In the genomic region with DNA sequence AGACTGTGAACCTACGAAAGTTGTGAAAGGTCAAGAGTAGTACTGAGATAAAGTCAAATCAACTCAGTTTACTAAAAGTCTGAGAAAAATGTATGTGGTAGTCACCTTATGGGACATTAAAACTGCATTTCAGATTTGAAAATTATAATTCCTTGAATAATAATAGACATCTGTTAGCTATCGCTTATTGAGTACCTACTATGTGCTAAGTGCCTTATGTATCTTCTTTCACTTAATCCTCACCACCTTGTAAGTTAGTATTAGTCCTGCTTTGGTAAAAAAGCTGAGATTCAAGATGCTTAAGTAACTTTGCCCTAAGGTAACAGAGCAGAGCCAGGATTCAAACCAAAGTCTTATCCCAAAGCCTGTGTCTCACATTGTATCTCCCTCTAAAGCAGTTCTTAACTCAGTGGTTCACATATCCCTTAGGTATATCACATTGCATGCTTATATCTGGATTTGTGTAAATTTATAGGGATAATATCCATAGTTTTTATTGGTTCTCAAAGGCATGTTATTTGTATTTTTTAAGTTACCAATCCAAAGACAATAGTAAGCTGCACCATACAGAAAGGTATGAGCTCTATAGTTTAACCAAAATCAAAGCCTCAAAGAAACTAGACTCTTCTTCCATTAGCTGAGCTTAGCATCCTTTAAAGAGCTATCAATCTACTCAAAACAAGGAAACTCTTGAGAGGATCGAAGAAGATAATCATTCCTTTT, we compare ENCODE assay signal across 8 cellular contexts.
A peak's percentile ranks its signal among the peaks of the same experiment; 100 is the strongest.
DNase-seq lines count a peak whose midpoint lies in the region; ATAC-seq and TF ChIP-seq lines count a peak whose summit lies in the region.

No MANE protein-coding gene starts in this region.

- H3K9me3 ChIP-seq in BLaER1: peaks cover 5% of the 10 kb centered on the region

- peak overlapping the region; percentile 95 for H3K27ac ChIP-seq in BLaER1

- intact Hi-C loops in dendritic cell treated with granulocyte-macrophage colony-stimulating factor and Interleukin-4, amounts not matched to agents 40 ng/mL and 50 ng/mL, for 4 days (cut with micrococcal nuclease): loop anchor here (5.0 kb wide), 1 partner anchor 1424 kb away; a partner anchor contains a TSS
- intact Hi-C loops in posterior cingulate gyrus (cut with DNase I): no loop called here

- H3K36me3 Mint-ChIP-seq in dendritic cell treated with granulocyte-macrophage colony-stimulating factor and Interleukin-4, amounts not matched to agents 40 ng/mL and 50 ng/mL, for 4 days (ENCODE audit: low read depth): peaks cover 23% of the 10 kb centered on the region
- peaks cover 36% of the 10 kb centered on the region for H3K36me3 Mint-ChIP-seq in nephron progenitor cell (ENCODE audit: low read depth)

- H3K9me3 Mint-ChIP-seq in dendritic cell treated with granulocyte-macrophage colony-stimulating factor and Interleukin-4, amounts not matched to agents 40 ng/mL and 50 ng/mL, for 4 days: no peaks in the 10 kb centered on the region
- H3K9me3 Mint-ChIP-seq in nephron progenitor cell: peaks cover 4% of the 10 kb centered on the region

- TF ChIP-seq CTCF in LNCaP clone FGC (IDR thresholded peaks at IDR 0.05; ENCODE audit: control insufficient read depth, extremely low read depth, insufficient read depth) (no peak), nephron progenitor cell (IDR thresholded peaks at IDR 0.05) (no peak)

- peak overlapping the region; percentile 93 for H3K4me3 ChIP-seq in BLaER1
- peak overlapping the region; percentile 90 for H3K4me3 ChIP-seq in LNCaP clone FGC (ENCODE audit: low read depth, low read length)

- no peaks in the 10 kb centered on the region for H3K27me3 ChIP-seq in BLaER1

- peak overlapping the region; percentile 96 for H3K9ac ChIP-seq in BLaER1

- peaks cover 33% of the 10 kb centered on the region for H3K36me3 ChIP-seq in BLaER1

- no peaks in the 10 kb centered on the region for H3K27me3 Mint-ChIP-seq in dendritic cell treated with granulocyte-macrophage colony-stimulating factor and Interleukin-4, amounts not matched to agents 40 ng/mL and 50 ng/mL, for 4 days
- H3K27me3 Mint-ChIP-seq in nephron progenitor cell (ENCODE audit: low read depth, poor library complexity): peaks cover 4% of the 10 kb centered on the region

- no peak for ATAC-seq in GM21717 (IDR thresholded peaks at IDR 0.05; ENCODE audit: unreplicated experiment)

- peaks cover 39% of the 10 kb centered on the region for H3K4me1 Mint-ChIP-seq in dendritic cell treated with granulocyte-macrophage colony-stimulating factor and Interleukin-4, amounts not matched to agents 40 ng/mL and 50 ng/mL, for 4 days (ENCODE audit: low read depth)
- peaks cover 27% of the 10 kb centered on the region for H3K4me1 Mint-ChIP-seq in nephron progenitor cell

- H3K27ac Mint-ChIP-seq in dendritic cell treated with granulocyte-macrophage colony-stimulating factor and Interleukin-4, amounts not matched to agents 40 ng/mL and 50 ng/mL, for 4 days: peak overlapping the region; percentile 95
- H3K27ac Mint-ChIP-seq in nephron progenitor cell: no peak overlapping the region

- H4K20me1 ChIP-seq in BLaER1: 0 out of 2 replicates have a peak, but pooled peaks cover 9% of the 10 kb centered on the region

- DNase-seq in LNCaP clone FGC (ENCODE audit: low read depth) (no peak), nephron progenitor cell (no peak), cerebellar cortex (ENCODE audit: low spot score) (no peak), EL (no peak), posterior cingulate gyrus (no peak)

- peaks cover 18% of the 10 kb centered on the region for H3K4me1 ChIP-seq in BLaER1

- peak overlapping the region; percentile 87 for H3K4me2 ChIP-seq in BLaER1

- peak overlapping the region; percentile 87 for H3K4me3 Mint-ChIP-seq in dendritic cell treated with granulocyte-macrophage colony-stimulating factor and Interleukin-4, amounts not matched to agents 40 ng/mL and 50 ng/mL, for 4 days
- H3K4me3 Mint-ChIP-seq in nephron progenitor cell: peak overlapping the region; percentile 93
